In genomic region chrX:153820601-153821000, GRCh38 we compare ENCODE assay signal across 1 cellular context.
TF ChIP-seq lines count a peak whose summit lies in the region.

No MANE protein-coding gene starts in this region.

TF ChIP-seq in GM23338, 12 proteins besides CTCF, POLR2A, EP300 and RAD21 (continued from another document):
- TF ChIP-seq ZNF462 (CRISPR knock-in tag; IDR thresholded peaks at IDR 0.05) (no peak), EZH2phosphoT487 (IDR thresholded peaks at IDR 0.05; ENCODE audit: unreplicated experiment) (no peak), ETS1 (IDR thresholded peaks at IDR 0.05) (no peak)
